Comparison of ENCODE assay signal across 27 cellular contexts in genomic region chr13:113519556-113519955, GRCh38. TPM values are rescaled to one million over a fixed set of nuclear protein-coding genes. Genes with fewer than 3 reads are reported as not detected.
DNase-seq lines count a peak whose midpoint lies in the region; ATAC-seq, FAIRE-seq and TF ChIP-seq lines count a peak whose summit lies in the region.
"Had no signal": no experiment of that assay in that cellular context is flagged by ENCODE, and none has a peak within 500 bp of the region (broad histone marks: within the 10 kb centered on the region; RNA-seq: fewer than 3 reads in every experiment).

No MANE protein-coding gene starts in this region.

- no peak for FAIRE-seq in kidney (lab: Jason Lieb, UNC)
- FAIRE-seq: A549, GM12878, GM12892, GM18507 had no signal

- peaks cover 9% of the 10 kb centered on the region for H3K4me1 ChIP-seq in CD8-positive, alpha-beta T cell (ENCODE audit: insufficient read depth, low read length)
- H3K4me1 ChIP-seq in RWPE2 (ENCODE audit: insufficient read depth, poor library complexity, severe bottlenecking), result no peaks in the 10 kb centered on the region
- no peaks in the 10 kb centered on the region for H3K4me1 ChIP-seq in kidney (ENCODE audit: control insufficient read depth in 1 of 2, insufficient read depth in 1 of 2, low read depth in 1 of 2, low read length in 2 of 2)
- H3K4me1 ChIP-seq in neuronal stem cell (ENCODE audit: control insufficient read depth in 2 of 2, insufficient read depth in 1 of 2, low read depth in 1 of 2, low read length in 2 of 2), result no peaks in the 10 kb centered on the region
- H3K4me1 ChIP-seq in sigmoid colon, result no peaks in the 10 kb centered on the region
- H3K4me1 ChIP-seq: A549 had no signal

- H3K4ac ChIP-seq in neuronal stem cell (ENCODE audit: low read length), result no peak overlapping the region

- no peaks in the 10 kb centered on the region for H3K36me3 ChIP-seq in CD8-positive, alpha-beta T cell (ENCODE audit: insufficient read depth, low read length)
- H3K36me3 ChIP-seq in RWPE2 (ENCODE audit: low read depth) (peaks cover 68% of the 10 kb centered on the region), kidney (ENCODE audit: control insufficient read depth in 1 of 2, insufficient read depth in 2 of 2, low read length in 2 of 2) (peaks cover 6 to 9% of the 10 kb centered on the region in 2 donors), neuronal stem cell (replicated peaks in 1 of 2; ENCODE audit: control insufficient read depth in 2 of 2, insufficient read depth in 2 of 2, low read length in 2 of 2) (peaks cover 20 to 83% of the 10 kb centered on the region in 2 donors), sigmoid colon (peaks cover 0 to 68% (median 14%) of the 10 kb centered on the region in 4 donors)

- H3K18ac ChIP-seq in neuronal stem cell (ENCODE audit: low read length), result no peak overlapping the region

- no peak overlapping the region for H2BK120ac ChIP-seq in neuronal stem cell (ENCODE audit: low read depth, low read length)

- no CpG with 5 or more reads among the region's 14 CpGs for WGBS in neuronal stem cell (ENCODE audit: extremely low coverage in 2 of 2, insufficient read length in 2 of 2, insufficient replicate concordance in 1 of 2), 2 donors
- 95 to 97% methylated on average over 14 of the region's 14 CpGs for WGBS in sigmoid colon, 2 donors

- no peaks in the 10 kb centered on the region for H3K27me3 ChIP-seq in CD8-positive, alpha-beta T cell (ENCODE audit: insufficient read depth, low read length)
- H3K27me3 ChIP-seq in RWPE2 (ENCODE audit: insufficient read depth, poor library complexity, severe bottlenecking) (no peaks in the 10 kb centered on the region), neuronal stem cell (ENCODE audit: control insufficient read depth in 3 of 3, insufficient read depth in 3 of 3, low read depth in 1 of 3, low read length in 3 of 3) (no peaks in the 10 kb centered on the region), sigmoid colon (no peaks in the 10 kb centered on the region)
- H3K27me3 ChIP-seq: BLaER1 treated with 17β-estradiol and CSF1 and Interleukin-3, amounts not matched to agents 10 nM and 100 nM had no signal

- H3K79me1 ChIP-seq in neuronal stem cell (ENCODE audit: low read depth, low read length), result peaks cover 3% of the 10 kb centered on the region

- H2AK5ac ChIP-seq in neuronal stem cell (ENCODE audit: low read depth, low read length), result no peak overlapping the region

- peak overlapping the region; percentile 34 for H3K23ac ChIP-seq in neuronal stem cell (ENCODE audit: low read depth, low read length, poor library complexity)

- TF ChIP-seq EP300 in sigmoid colon (IDR thresholded peaks at IDR 0.05), result no peak

- H2BK12ac ChIP-seq in neuronal stem cell (ENCODE audit: low read length), result no peak overlapping the region

- TF ChIP-seq POLR2A in sigmoid colon (IDR thresholded peaks at IDR 0.05), result no peak

- CTCF ChIA-PET in CD8-positive, alpha-beta T cell (lab: Charles Lee), result interaction anchor here (1.0 kb wide), 1 partner anchor 11 kb away, joined by 3 read pairs; no protein-coding TSS in a partner anchor

- H3K4me1 Mint-ChIP-seq in CD8-positive, alpha-beta T cell (ENCODE audit: low read depth), result peaks cover 19% of the 10 kb centered on the region
- H3K4me1 Mint-ChIP-seq: B cell had no signal

- peaks cover 33% of the 10 kb centered on the region for H3K36me3 Mint-ChIP-seq in CD8-positive, alpha-beta T cell

- no peak overlapping the region for H3K4me2 ChIP-seq in neuronal stem cell (ENCODE audit: insufficient read depth, low read length, poor library complexity, severe bottlenecking)
- H3K4me2 ChIP-seq: A549; BLaER1 treated with 17β-estradiol and CSF1 and Interleukin-3, amounts not matched to agents 10 nM and 100 nM had no signal

- no peak overlapping the region for H4K91ac ChIP-seq in neuronal stem cell (ENCODE audit: low read depth, low read length, poor library complexity)

- no peaks in the 10 kb centered on the region for H3K9me3 Mint-ChIP-seq in CD8-positive, alpha-beta T cell
- H3K9me3 Mint-ChIP-seq: CD4-positive, alpha-beta T cell; CD8-positive, alpha-beta memory T cell had no signal

- no peak for ATAC-seq in CD8-positive, alpha-beta T cell
- ATAC-seq in RWPE2 (ENCODE audit: low read depth) (no peak), GM21367 (IDR thresholded peaks at IDR 0.05; ENCODE audit: unreplicated experiment) (no peak), HG03378 (IDR thresholded peaks at IDR 0.05; ENCODE audit: unreplicated experiment) (no peak)
- ATAC-seq: A549, GM12878 had no signal

- DNase-seq in CD8-positive, alpha-beta T cell, result no peak
- DNase-seq in RWPE2 (ENCODE audit: low spot score) (peak; percentile 21), kidney (peak; percentile 40), neuronal stem cell (ENCODE audit: low spot score) (no peak), sigmoid colon (no peak)
- DNase-seq in stimulated activated CD4-positive, alpha-beta T cell treated with anti-CD3 and anti-CD28 coated beads, Interleukin-12 subunit alpha, Interleukin-12 subunit beta, amount 100 ng/mL, for 4 hours, result no peak
- DNase-seq: AML-193; CD4-positive, alpha-beta T cell; CD8-positive, alpha-beta memory T cell; COR-L47; DMS 273 treated with DMSO at 0.1 percent for 48 hours; DMS153; DMS53; DMS79; DND-41; EL; GDM1 had no signal

- no peaks in the 10 kb centered on the region for H3K27me3 Mint-ChIP-seq in CD8-positive, alpha-beta T cell (ENCODE audit: low read depth)
- H3K27me3 Mint-ChIP-seq: B cell; CD4-positive, alpha-beta T cell; CD8-positive, alpha-beta memory T cell had no signal

- no peak overlapping the region for H3K4me3 Mint-ChIP-seq in CD8-positive, alpha-beta T cell
- H3K4me3 Mint-ChIP-seq: B cell; CD4-positive, alpha-beta T cell; CD8-positive, alpha-beta memory T cell had no signal

- H3K27ac ChIP-seq in CD8-positive, alpha-beta T cell (ENCODE audit: low read depth, low read length), result no peak overlapping the region
- H3K27ac ChIP-seq in RWPE2 (ENCODE audit: poor library complexity, severe bottlenecking), result no peak overlapping the region
- no peak overlapping the region for H3K27ac ChIP-seq in kidney (ENCODE audit: low read depth in 2 of 2, low read length in 2 of 2)
- no peak overlapping the region for H3K27ac ChIP-seq in neuronal stem cell (replicated peaks; ENCODE audit: low read length)
- H3K27ac ChIP-seq in sigmoid colon, result no peak overlapping the region
- H3K27ac ChIP-seq: 22Rv1, A549, C4-2B had no signal

- H3K27ac Mint-ChIP-seq in CD8-positive, alpha-beta T cell, result peak overlapping the region; percentile 45
- H3K27ac Mint-ChIP-seq: B cell; CD4-positive, alpha-beta T cell had no signal

- TF ChIP-seq CTCF in CD8-positive, alpha-beta T cell (IDR thresholded peaks at IDR 0.05), result no peak
- TF ChIP-seq CTCF in RWPE2 (IDR thresholded peaks at IDR 0.05; ENCODE audit: poor library complexity, severe bottlenecking) (no peak), kidney (IDR thresholded peaks at IDR 0.05; ENCODE audit: borderline replicate concordance, extremely low read depth, insufficient read depth) (no peak), sigmoid colon (IDR thresholded peaks at IDR 0.05) (no peak)

- H4K8ac ChIP-seq in neuronal stem cell (ENCODE audit: low read depth, low read length), result peak overlapping the region; percentile 83

- H3K9me3 ChIP-seq in CD8-positive, alpha-beta T cell (ENCODE audit: low read length), result no peaks in the 10 kb centered on the region
- no peaks in the 10 kb centered on the region for H3K9me3 ChIP-seq in RWPE2 (ENCODE audit: severe bottlenecking)
- no peaks in the 10 kb centered on the region for H3K9me3 ChIP-seq in kidney (ENCODE audit: control insufficient read depth in 1 of 2, low read length in 2 of 2)
- peaks cover 0 to 13% of the 10 kb centered on the region in 2 donors for H3K9me3 ChIP-seq in neuronal stem cell (replicated peaks in 1 of 2; ENCODE audit: control insufficient read depth in 2 of 2, insufficient read depth in 1 of 2, low read depth in 1 of 2, low read length in 2 of 2)
- no peaks in the 10 kb centered on the region for H3K9me3 ChIP-seq in sigmoid colon
- H3K9me3 ChIP-seq: A549 had no signal

- POLR2A ChIA-PET in CD8-positive, alpha-beta T cell (lab: Charles Lee), result no interaction called here

- no peak overlapping the region for H2BK15ac ChIP-seq in neuronal stem cell (ENCODE audit: low read length)

- H3K14ac ChIP-seq in neuronal stem cell (ENCODE audit: low read length), result no peak overlapping the region

- no peak overlapping the region for H2BK5ac ChIP-seq in neuronal stem cell (ENCODE audit: low read length)

- H3K4me3 ChIP-seq in CD8-positive, alpha-beta T cell (ENCODE audit: low read depth, low read length), result no peak overlapping the region
- H3K4me3 ChIP-seq in RWPE2 (ENCODE audit: severe bottlenecking), result no peak overlapping the region
- no peak overlapping the region for H3K4me3 ChIP-seq in kidney (ENCODE audit: low read length in 2 of 2)
- no peak overlapping the region for H3K4me3 ChIP-seq in neuronal stem cell (ENCODE audit: low read length in 2 of 2)
- no peak overlapping the region for H3K4me3 ChIP-seq in sigmoid colon
- H3K4me3 ChIP-seq: A549; BLaER1 treated with 17β-estradiol and CSF1 and Interleukin-3, amounts not matched to agents 10 nM and 100 nM; GM12878 had no signal

- H3K9ac ChIP-seq in kidney (ENCODE audit: low read length in 2 of 2), result no peak overlapping the region
- no peak overlapping the region for H3K9ac ChIP-seq in neuronal stem cell (ENCODE audit: low read depth, low read length, poor library complexity)
- H3K9ac ChIP-seq: BLaER1 treated with 17β-estradiol and CSF1 and Interleukin-3, amounts not matched to agents 10 nM and 100 nM had no signal

- H2AFZ ChIP-seq in neuronal stem cell (ENCODE audit: low read length), result no peak overlapping the region

- intact Hi-C loops in CD8-positive, alpha-beta T cell (cut with DNase I, micrococcal nuclease), result no loop called here
- intact Hi-C loops in kidney (cut with DNase I) (no loop called here), sigmoid colon (cut with DNase I) (no loop called here)

RNA-seq across cellular contexts. Expression of gene DCUN1D2, which starts 29.0 kb away (rescaled TPM):
- 10 to 100 TPM; 10.4 to 13.9 TPM for total RNA-seq in CD8-positive, alpha-beta T cell
- total RNA-seq in kidney, result 19.5 TPM
- polyA plus RNA-seq in kidney (ENCODE audit: insufficient read depth, low read depth, low replicate concordance), result 7.6 TPM
- 21.3 TPM for polyA plus RNA-seq in neuronal stem cell (2013, experiment 1 of 2)
- 22.2 TPM for polyA plus RNA-seq in neuronal stem cell (2013, experiment 2 of 2)
- 10 to 100 TPM; 20.6 to 33.0 (median 27.6) TPM for total RNA-seq in sigmoid colon
- polyA plus RNA-seq in sigmoid colon, result 10 to 100 TPM in 1 of 3 donors, 1 to 10 TPM in 2; 6.6 to 10.2 (median 7.9) TPM

Comparison
In these comparisons a context has a peak if more than half of its experiments do, and no peak if none do; other contexts are left out.
1. DNase-seq: peak in RWPE2 (single experiment) and kidney (single experiment); none in CD8-positive, alpha-beta T cell (0 of 7), neuronal stem cell (single experiment), stimulated activated CD4-positive, alpha-beta T cell treated with anti-CD3 and anti-CD28 coated beads, Interleukin-12 subunit alpha, Interleukin-12 subunit beta, amount 100 ng/mL, for 4 hours (single experiment) and sigmoid colon (single experiment).